Comparison of ENCODE assay signal across 12 cellular contexts in the genomic region with DNA sequence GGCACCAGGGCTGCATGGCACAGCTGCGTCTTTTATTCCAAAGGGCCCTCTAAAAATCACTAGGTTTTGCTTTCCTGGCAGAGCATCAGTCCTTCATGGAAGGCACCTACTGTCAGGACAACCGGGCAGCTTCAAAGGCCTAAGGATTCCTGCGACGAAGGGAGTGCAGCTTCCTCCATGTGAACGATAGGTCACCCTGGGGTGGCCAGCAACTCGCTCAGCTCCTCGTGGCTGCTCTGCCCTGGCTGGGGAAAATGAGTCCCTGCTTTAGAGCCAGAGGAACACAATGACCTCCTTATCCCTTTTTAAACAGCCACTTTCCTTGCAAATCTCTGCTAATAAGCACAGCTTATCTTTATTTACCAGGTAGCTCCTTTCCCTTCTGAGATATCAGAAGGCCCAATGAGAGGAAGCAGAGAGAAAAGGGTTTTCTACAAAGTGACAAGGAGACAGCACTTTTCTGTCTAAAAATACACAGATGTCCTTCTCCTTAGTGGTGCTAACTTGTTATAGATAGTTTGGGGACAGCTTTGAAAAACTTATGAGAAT.
A peak's percentile ranks its signal among the peaks of the same experiment; 100 is the strongest.
DNase-seq lines count a peak whose midpoint lies in the region; ATAC-seq, FAIRE-seq and TF ChIP-seq lines count a peak whose summit lies in the region.
"Had no signal": no experiment of that assay in that cellular context is flagged by ENCODE, and none has a peak within 500 bp of the region (broad histone marks: within the 10 kb centered on the region; RNA-seq: fewer than 3 reads in every experiment).

No MANE protein-coding gene starts in this region.

- H2BK5ac ChIP-seq in H1 (ENCODE audit: low read depth, low read length) (no peak overlapping the region), neuronal stem cell (ENCODE audit: low read length) (no peak overlapping the region)

- H3K56ac ChIP-seq in H1 (replicated peaks; ENCODE audit: insufficient read length, low read depth, low read length): no peak overlapping the region

- no peak for FAIRE-seq in H1 (lab: Jason Lieb, UNC)
- FAIRE-seq: H54 had no signal

- TF ChIP-seq CTCF in GM23338 (conservative IDR thresholded peaks at IDR 0.05; ENCODE audit: low read depth in 2 of 2) (no peak), H1 (IDR thresholded peaks at IDR 0.05; ENCODE audit: control extremely low read depth in 1 of 3, insufficient read depth in 1 of 3, low read depth in 1 of 3, low read length in 3 of 3) (no peak), body of pancreas (IDR thresholded peaks at IDR 0.05) (no peak)

- H3K9ac ChIP-seq in H1 (replicated peaks in 1 of 4; ENCODE audit: extremely low read depth in 1 of 4, low read depth in 3 of 4, low read length in 3 of 4) (no peak overlapping the region), neuronal stem cell (ENCODE audit: low read depth, low read length, poor library complexity) (no peak overlapping the region)

- peaks cover 5% of the 10 kb centered on the region for H3K27me3 Mint-ChIP-seq in GM23338 (ENCODE audit: insufficient read depth, low read depth, poor library complexity)
- H3K27me3 Mint-ChIP-seq: CD4-positive, CD25-positive, alpha-beta regulatory T cell had no signal

- no peaks in the 10 kb centered on the region for H3F3A ChIP-seq in GM23338 (replicated peaks; ENCODE audit: low read depth)

- H4K20me1 ChIP-seq in GM23338 (replicated peaks; ENCODE audit: insufficient read depth) (no peaks in the 10 kb centered on the region), H1 (replicated peaks in 1 of 2; ENCODE audit: control insufficient read depth in 1 of 2, insufficient read depth in 2 of 2, low read length in 2 of 2) (no peaks in the 10 kb centered on the region)

- no peak for DNase-seq in GM23338 (ENCODE audit: low spot score)
- no peak for DNase-seq in H1 (ENCODE audit: low read depth in 1 of 2, low spot score in 2 of 2)
- DNase-seq in neuronal stem cell (ENCODE audit: low spot score): no peak
- no peak for DNase-seq in body of pancreas
- no peak for DNase-seq in HK-2 (ENCODE audit: unreplicated experiment)
- DNase-seq: CD4-positive, CD25-positive, alpha-beta regulatory T cell; DMS53; GF-D8; IMR-90 had no signal

- H3K9me2 ChIP-seq in GM23338 (ENCODE audit: insufficient read depth): no peaks in the 10 kb centered on the region

- intact Hi-C loops in body of pancreas (cut with DNase I): no loop called here

- no peaks in the 10 kb centered on the region for H3K9me3 ChIP-seq in H1 (ENCODE audit: insufficient read depth in 2 of 2, low read depth in 1 of 2, low read length in 1 of 2)
- no peaks in the 10 kb centered on the region for H3K9me3 ChIP-seq in neuronal stem cell (replicated peaks in 1 of 2; ENCODE audit: control insufficient read depth in 2 of 2, insufficient read depth in 1 of 2, low read depth in 1 of 2, low read length in 2 of 2)
- no peaks in the 10 kb centered on the region for H3K9me3 ChIP-seq in body of pancreas

- H3K4me3 ChIP-seq in GM23338: no peak overlapping the region
- H3K4me3 ChIP-seq in H1 (ENCODE audit: extremely low read depth in 1 of 4, insufficient read depth in 2 of 4, low read depth in 3 of 4, low read length in 4 of 4): no peak overlapping the region
- no peak overlapping the region for H3K4me3 ChIP-seq in neuronal stem cell (ENCODE audit: low read length in 2 of 2)
- H3K4me3 ChIP-seq in body of pancreas: no peak overlapping the region

- H2BK15ac ChIP-seq in H1 (ENCODE audit: low read length) (no peak overlapping the region), neuronal stem cell (ENCODE audit: low read length) (no peak overlapping the region)

- H3K4me2 ChIP-seq in GM23338 (no peak overlapping the region), H1 (ENCODE audit: insufficient read depth in 1 of 2, low read depth in 2 of 2, low read length in 2 of 2) (no peak overlapping the region), neuronal stem cell (ENCODE audit: insufficient read depth, low read length, poor library complexity, severe bottlenecking) (no peak overlapping the region)

- H2BK20ac ChIP-seq in H1 (ENCODE audit: low read length): no peak overlapping the region

- H3K14ac ChIP-seq in H1 (ENCODE audit: insufficient read length): no peak overlapping the region
- no peak overlapping the region for H3K14ac ChIP-seq in neuronal stem cell (ENCODE audit: low read length)

- H3K27ac ChIP-seq in GM23338 (ENCODE audit: low read depth) (no peak overlapping the region), H1 (ENCODE audit: low read depth, low read length) (no peak overlapping the region), neuronal stem cell (replicated peaks; ENCODE audit: low read length) (no peak overlapping the region), body of pancreas (no peak overlapping the region)

- no peak for TF ChIP-seq RAD21 in H1 (IDR thresholded peaks at IDR 0.05 in 1 of 2, conservative IDR thresholded peaks at IDR 0.05 in 1 of 2; ENCODE audit: low read depth in 2 of 2, low read length in 2 of 2)

- TF ChIP-seq EP300 in H1 (IDR thresholded peaks at IDR 0.05; ENCODE audit: borderline replicate concordance in 1 of 2, low read depth in 2 of 2, low read length in 2 of 2): no peak

- H3K23ac ChIP-seq in H1 (ENCODE audit: insufficient read length) (no peak overlapping the region), neuronal stem cell (ENCODE audit: low read depth, low read length, poor library complexity) (no peak overlapping the region)

- no peak overlapping the region for H3K4ac ChIP-seq in H1 (replicated peaks; ENCODE audit: insufficient read length, low read depth, low read length)
- no peak overlapping the region for H3K4ac ChIP-seq in neuronal stem cell (ENCODE audit: low read length)

- H3K23me2 ChIP-seq in H1 (ENCODE audit: low read depth, low read length): no peaks in the 10 kb centered on the region

- H3K27me3 ChIP-seq in GM23338 (ENCODE audit: insufficient read depth) (no peaks in the 10 kb centered on the region), H1 (replicated peaks in 1 of 4; ENCODE audit: control insufficient read depth in 3 of 4, extremely low read depth in 1 of 4, insufficient read depth in 3 of 4, low read length in 3 of 4) (no peaks in the 10 kb centered on the region), neuronal stem cell (ENCODE audit: control insufficient read depth in 3 of 3, insufficient read depth in 3 of 3, low read depth in 1 of 3, low read length in 3 of 3) (peaks cover 0 to 6% (median 0%) of the 10 kb centered on the region in 3 experiments), body of pancreas (no peaks in the 10 kb centered on the region)

- CTCF ChIA-PET in H1 (lab: Charles Lee; ENCODE audit: partially characterized antibody): interaction anchor here (0.8 to 15.5 kb wide), 14 partner anchors 9 to 376 kb away, joined by 3 to 235 read pairs (median 4); no protein-coding TSS in a partner anchor

- H3K79me1 ChIP-seq in H1 (ENCODE audit: low read depth, low read length) (no peaks in the 10 kb centered on the region), neuronal stem cell (ENCODE audit: low read depth, low read length) (no peaks in the 10 kb centered on the region)

- H2BK12ac ChIP-seq in H1 (ENCODE audit: low read depth, low read length) (no peak overlapping the region), neuronal stem cell (ENCODE audit: low read length) (no peak overlapping the region)

- H3K18ac ChIP-seq in H1 (ENCODE audit: extremely low read depth, low read length) (no peak overlapping the region), neuronal stem cell (ENCODE audit: low read length) (peak overlapping the region; percentile 20)

- H3K4me1 Mint-ChIP-seq in GM23338: peaks cover 29% of the 10 kb centered on the region; the same call in 2 of the 3 replicates

- POLR2A ChIA-PET in H1 (lab: Charles Lee; ENCODE audit: partially characterized antibody): no interaction called here

- H3K36me3 Mint-ChIP-seq in GM23338 (ENCODE audit: low read depth): no peaks in the 10 kb centered on the region
- H3K36me3 Mint-ChIP-seq: CD4-positive, CD25-positive, alpha-beta regulatory T cell had no signal

- H2BK120ac ChIP-seq in H1 (replicated peaks; ENCODE audit: low read depth, low read length) (no peak overlapping the region), neuronal stem cell (ENCODE audit: low read depth, low read length) (no peak overlapping the region)

- H3K79me2 ChIP-seq in GM23338 (replicated peaks; ENCODE audit: insufficient read depth) (no peaks in the 10 kb centered on the region), H1 (ENCODE audit: control insufficient read depth in 1 of 2, insufficient read depth in 2 of 2, low read length in 2 of 2) (no peaks in the 10 kb centered on the region)

- ATAC-seq in GM23338: no peak
- no peak for ATAC-seq in body of pancreas
- ATAC-seq in HG02571 (IDR thresholded peaks at IDR 0.05; ENCODE audit: unreplicated experiment): no peak
- ATAC-seq: HCT116 had no signal

- H4K8ac ChIP-seq in H1 (ENCODE audit: extremely low read depth, insufficient read depth, low read length): no peak overlapping the region
- no peak overlapping the region for H4K8ac ChIP-seq in neuronal stem cell (ENCODE audit: low read depth, low read length)

- TF ChIP-seq POLR2A in H1 (IDR thresholded peaks at IDR 0.05; ENCODE audit: control extremely low read depth in 1 of 2, low read depth in 2 of 2, low read length in 2 of 2): no peak
- TF ChIP-seq POLR2A in body of pancreas (IDR thresholded peaks at IDR 0.05): no peak

- H4K91ac ChIP-seq in H1 (replicated peaks; ENCODE audit: insufficient read length, low read length) (peak overlapping the region; percentile 7), neuronal stem cell (ENCODE audit: low read depth, low read length, poor library complexity) (no peak overlapping the region)

- H4K5ac ChIP-seq in H1 (ENCODE audit: insufficient read length, low read depth, low read length): no peak overlapping the region

- H2AK5ac ChIP-seq in H1 (ENCODE audit: low read depth, low read length) (no peak overlapping the region), neuronal stem cell (ENCODE audit: low read depth, low read length) (peak overlapping the region; percentile 7)

- WGBS in H1 (ENCODE audit: extremely low coverage in 1 of 2, insufficient coverage in 1 of 2, insufficient read length in 1 of 2, insufficient replicate concordance in 2 of 2, low coverage in 1 of 2, low lambda C conversion rate in 2 of 2, missing lambda C conversion rate in 1 of 2), 2 experiments: 88% methylated on average over 7 of the region's 7 CpGs; no CpG with 5 or more reads in 1 of the 2 experiments
- no CpG with 5 or more reads among the region's 7 CpGs for WGBS in neuronal stem cell (ENCODE audit: extremely low coverage in 2 of 2, insufficient read length in 2 of 2, insufficient replicate concordance in 1 of 2), 2 donors
- WGBS in body of pancreas, 2 donors: 76 to 81% methylated on average over 3 to 7 of the region's 7 CpGs

- H2AFZ ChIP-seq in GM23338 (peak overlapping the region; percentile 79; the same call in 1 of the 2 replicates), H1 (ENCODE audit: low read length) (peak overlapping the region; percentile 83; the same call in 1 of the 2 replicates), neuronal stem cell (ENCODE audit: low read length) (peak overlapping the region; percentile 81)

- H3K9me3 Mint-ChIP-seq in GM23338: no peaks in the 10 kb centered on the region; the same call in 2 of the 3 replicates

- no peak overlapping the region for H3K4me3 Mint-ChIP-seq in GM23338
- H3K4me3 Mint-ChIP-seq: CD4-positive, CD25-positive, alpha-beta regulatory T cell had no signal

- H3K4me1 ChIP-seq in GM23338 (ENCODE audit: insufficient read depth) (peaks cover 6% of the 10 kb centered on the region; the same call in 1 of the 2 replicates), H1 (replicated peaks in 1 of 4; ENCODE audit: control insufficient read depth in 3 of 4, insufficient read depth in 4 of 4, low read length in 3 of 4) (peaks cover 2 to 9% (median 6%) of the 10 kb centered on the region in 4 experiments; a peak in 5 of 7 replicates), neuronal stem cell (ENCODE audit: control insufficient read depth in 2 of 2, insufficient read depth in 1 of 2, low read depth in 1 of 2, low read length in 2 of 2) (peaks cover 30 to 51% of the 10 kb centered on the region in 2 donors), body of pancreas (peaks cover 3% of the 10 kb centered on the region)

- H3K27ac Mint-ChIP-seq in GM23338: no peak overlapping the region
- H3K27ac Mint-ChIP-seq: CD4-positive, CD25-positive, alpha-beta regulatory T cell had no signal

- no peaks in the 10 kb centered on the region for H3K36me3 ChIP-seq in GM23338 (ENCODE audit: insufficient read depth)
- H3K36me3 ChIP-seq in H1 (ENCODE audit: control insufficient read depth in 2 of 4, insufficient read depth in 4 of 4, low read length in 3 of 4): no peaks in the 10 kb centered on the region
- no peaks in the 10 kb centered on the region for H3K36me3 ChIP-seq in neuronal stem cell (replicated peaks in 1 of 2; ENCODE audit: control insufficient read depth in 2 of 2, insufficient read depth in 2 of 2, low read length in 2 of 2)
- H3K36me3 ChIP-seq in body of pancreas (replicated peaks in 1 of 2; ENCODE audit: insufficient read depth in 1 of 2, low read depth in 2 of 2): no peaks in the 10 kb centered on the region
